In the genomic region with DNA sequence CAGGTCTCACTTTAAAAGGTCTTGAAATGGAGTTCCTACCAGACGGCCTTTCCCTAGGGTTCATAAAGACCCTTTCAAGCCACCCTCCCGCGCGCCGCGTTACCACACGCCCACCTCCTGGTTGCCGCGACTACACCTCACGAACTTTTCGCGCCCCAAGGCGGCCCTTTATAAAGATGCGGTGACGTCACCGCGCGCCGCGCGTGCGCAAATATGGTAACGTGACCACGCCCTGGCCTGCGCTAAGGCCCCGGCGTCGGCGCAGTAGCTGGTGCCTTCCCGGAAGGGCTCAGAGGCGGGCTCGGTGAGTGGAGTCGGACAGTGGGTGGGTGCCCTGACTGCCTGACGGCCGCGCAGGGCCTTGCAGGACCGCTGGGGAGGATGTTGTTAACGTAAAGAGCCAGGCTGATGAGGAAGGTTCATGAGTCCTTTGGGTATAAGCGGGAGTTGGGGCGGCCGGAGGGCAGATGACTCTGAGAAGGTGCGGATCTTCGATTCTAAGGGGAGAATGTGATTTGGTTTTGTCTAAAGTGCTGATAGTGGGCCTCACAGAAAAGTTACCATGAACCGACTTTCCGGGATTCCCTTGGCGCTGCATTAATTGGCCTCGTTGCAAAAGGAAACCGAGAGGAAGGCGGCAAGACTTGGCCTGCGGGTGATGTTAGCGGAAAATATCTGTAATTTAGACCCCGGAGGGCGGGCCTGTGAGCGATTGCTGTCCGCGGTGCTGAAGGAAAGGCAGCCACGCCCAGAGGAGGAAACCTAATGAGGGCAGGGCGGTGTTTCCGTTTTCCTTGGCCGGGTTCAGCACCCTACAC, we compare ENCODE assay signal across 8 cellular contexts. TPM values are rescaled to one million over a fixed set of nuclear protein-coding genes. Genes with fewer than 3 reads are reported as not detected.
DNase-seq lines count a peak whose midpoint lies in the region; FAIRE-seq lines count a peak whose summit lies in the region.

No MANE protein-coding gene starts in this region.

- H3K27ac Mint-ChIP-seq in immature natural killer cell = peak overlapping the region in 4 of 6 donors; percentile 50 to 73 (median 72)

- peaks cover 2 to 5% (median 3%) of the 10 kb centered on the region in 3 donors for H3K27me3 Mint-ChIP-seq in immature natural killer cell (ENCODE audit: low read depth in 3 of 3)

- no peak for FAIRE-seq in small intestine (lab: Jason Lieb, UNC)

- peaks cover 17% of the 10 kb centered on the region for H3K27me3 ChIP-seq in HAP-1 (ENCODE audit: low read depth)
- H3K27me3 ChIP-seq in small intestine (ENCODE audit: control insufficient read depth in 2 of 2, insufficient read depth in 2 of 2, low read length in 2 of 2) = no peaks in the 10 kb centered on the region

- peaks cover 0 to 4% (median 0%) of the 10 kb centered on the region in 3 donors for H3K36me3 Mint-ChIP-seq in immature natural killer cell

- peak overlapping the region; percentile 50 to 88 (median 77) for H3K4me3 Mint-ChIP-seq in immature natural killer cell

- peak overlapping the region; percentile 71 for H3K27ac ChIP-seq in caudate nucleus (ENCODE audit: low read depth, low read length)
- H3K27ac ChIP-seq in small intestine (ENCODE audit: low read depth in 1 of 2, low read length in 1 of 2) = peak overlapping the region in 1 of 2 donors; percentile 86

- H3K9me3 ChIP-seq in HAP-1 (0 out of 2 replicates have a peak, but pooled peaks cover 3% of the 10 kb centered on the region), small intestine (ENCODE audit: control insufficient read depth, low read depth) (no peaks in the 10 kb centered on the region)

- peaks cover 10 to 12% of the 10 kb centered on the region in 2 donors for H3K4me1 Mint-ChIP-seq in immature natural killer cell

- no peaks in the 10 kb centered on the region for H3K36me3 ChIP-seq in HAP-1 (replicated peaks)
- H3K36me3 ChIP-seq in small intestine (ENCODE audit: control insufficient read depth in 2 of 2, insufficient read depth in 2 of 2, low read length in 2 of 2) = no peaks in the 10 kb centered on the region

- H3K4me3 ChIP-seq in HAP-1 (no peak overlapping the region), small intestine (ENCODE audit: low read depth in 1 of 2, low read length in 2 of 2) (peak overlapping the region; percentile 31 to 33)

- WGBS in small intestine, 3 donors = 3 to 11% (median 8%) methylated on average over 60 of the region's 60 CpGs

- DNase-seq in ELR (ENCODE audit: low read depth) (peak; percentile 88), HAP-1 (ENCODE audit: low spot score in 2 of 2) (peak; percentile 33 to 69), NCI-H1092 treated with DMSO at 0.1 percent for 48 hours (lab: John Stamatoyannopoulos, UW) (peak; percentile 83), caudate nucleus (lab: John Stamatoyannopoulos, UW) (peak in 60 of 61 donors; percentile 8 to 86 (median 76)), immature natural killer cell (peak; percentile 1 to 16 (median 3)), small intestine (peak; percentile 53), KG1 (lab: John Stamatoyannopoulos, UW) (no peak)
- peak; percentile 6 to 56 (median 26) for DNase-seq in activated CD4-positive, CD25-positive, alpha-beta regulatory T cell (lab: John Stamatoyannopoulos, UW)

- in situ Hi-C loops in HAP-1 (cut with MboI; ENCODE audit: low sequenced_read_pairs) = no loop called here

- no peaks in the 10 kb centered on the region for H3K4me1 ChIP-seq in HAP-1
- H3K4me1 ChIP-seq in small intestine (ENCODE audit: control insufficient read depth in 2 of 2, insufficient read depth in 1 of 2, low read depth in 1 of 2, low read length in 1 of 2) = no peaks in the 10 kb centered on the region

- peaks cover 4 to 50% (median 12%) of the 10 kb centered on the region in 6 donors for H3K9me3 Mint-ChIP-seq in immature natural killer cell

RNA-seq across cellular contexts. Expression of a gene that starts 54.4 kb away (rescaled TPM):
- not detected for polyA plus RNA-seq in immature natural killer cell
- polyA plus RNA-seq in small intestine = not detected
